21 cellular contexts compared by ENCODE assay signal in the genomic region with DNA sequence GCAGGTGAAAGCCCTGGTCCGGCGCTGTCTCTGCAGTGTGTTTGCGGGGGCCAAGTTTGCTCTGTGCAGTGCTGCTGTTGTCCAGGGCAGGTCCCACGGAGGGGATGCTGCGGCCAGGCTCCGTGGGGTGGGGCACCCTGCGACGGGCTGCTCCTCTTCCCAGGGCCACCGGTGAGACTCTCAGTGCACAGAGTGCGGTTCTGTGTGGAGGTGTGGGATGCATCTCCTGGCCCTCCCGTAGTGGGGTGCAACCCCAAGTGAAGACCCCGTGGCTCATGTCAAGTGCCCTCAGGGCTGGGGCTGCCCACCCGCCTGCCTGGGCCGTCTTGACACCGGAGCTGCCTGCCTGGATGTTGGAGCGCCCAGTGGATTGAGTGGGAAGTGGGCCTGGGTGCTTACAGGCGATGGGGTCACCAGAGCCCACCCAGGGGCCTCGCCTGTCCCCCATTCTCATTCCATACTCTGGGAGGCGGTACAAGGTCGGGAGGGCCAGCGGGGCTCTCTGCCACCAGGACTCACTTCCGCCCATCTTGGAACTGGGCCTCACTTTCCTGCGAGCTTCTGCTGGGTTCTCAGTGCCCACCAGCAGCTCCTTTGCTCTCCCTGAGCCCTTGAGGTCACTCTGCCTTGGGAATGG.
DNase-seq lines count a peak whose midpoint lies in the region; ATAC-seq and TF ChIP-seq lines count a peak whose summit lies in the region.
"Had no signal": no experiment of that assay in that cellular context is flagged by ENCODE, and none has a peak within 500 bp of the region (broad histone marks: within the 10 kb centered on the region; RNA-seq: fewer than 3 reads in every experiment).

No MANE protein-coding gene starts in this region.

- H3K9me3 Mint-ChIP-seq in memory B cell, result no peaks in the 10 kb centered on the region
- H3K9me3 Mint-ChIP-seq: CD4-positive, alpha-beta memory T cell had no signal

- H3K4me1 ChIP-seq in right cardiac atrium (ENCODE audit: control insufficient read depth, insufficient read depth, low read length) (no peaks in the 10 kb centered on the region), RWPE2 (ENCODE audit: insufficient read depth, poor library complexity, severe bottlenecking) (no peaks in the 10 kb centered on the region), hepatocyte (ENCODE audit: insufficient read depth) (no peaks in the 10 kb centered on the region)
- H3K4me1 ChIP-seq: Caco-2 had no signal

- H3K79me2 ChIP-seq in hepatocyte, result no peaks in the 10 kb centered on the region

- no peak for ATAC-seq in right cardiac atrium
- ATAC-seq in RWPE2 (ENCODE audit: low read depth), result no peak
- no peak for ATAC-seq in memory B cell (ENCODE audit: low read depth)
- ATAC-seq in GM18505 (IDR thresholded peaks at IDR 0.05; ENCODE audit: unreplicated experiment), result no peak
- no peak for ATAC-seq in GM21526 (IDR thresholded peaks at IDR 0.05; ENCODE audit: low FRiP score, unreplicated experiment)
- ATAC-seq: PC-3 had no signal

- intact Hi-C loops in right cardiac atrium (cut with DNase I), result no loop called here
- intact Hi-C loops in cardiac septum (cut with DNase I), result no loop called here

- TF ChIP-seq POLR2A in GM18505 (IDR thresholded peaks at IDR 0.05; ENCODE audit: borderline replicate concordance, extremely low read depth, insufficient read depth, insufficient read length), result no peak

- H3K36me3 ChIP-seq in RWPE2 (ENCODE audit: low read depth) (no peaks in the 10 kb centered on the region), hepatocyte (replicated peaks; ENCODE audit: insufficient read depth, low read depth) (no peaks in the 10 kb centered on the region)

- H3K4me1 Mint-ChIP-seq in memory B cell, result peaks cover 16% of the 10 kb centered on the region
- H3K4me1 Mint-ChIP-seq: CD4-positive, alpha-beta memory T cell had no signal

- H3K9me2 ChIP-seq in hepatocyte (replicated peaks; ENCODE audit: insufficient read depth), result no peaks in the 10 kb centered on the region
- H3K9me2 ChIP-seq: SK-N-SH had no signal

- H4K20me1 ChIP-seq in hepatocyte (ENCODE audit: insufficient read depth, poor library complexity, severe bottlenecking), result no peaks in the 10 kb centered on the region

- H3K4me3 ChIP-seq in right cardiac atrium (ENCODE audit: low read length) (no peak overlapping the region), RWPE2 (ENCODE audit: severe bottlenecking) (no peak overlapping the region), hepatocyte (no peak overlapping the region)

- TF ChIP-seq CTCF in RWPE2 (IDR thresholded peaks at IDR 0.05; ENCODE audit: poor library complexity, severe bottlenecking), result no peak
- TF ChIP-seq CTCF in hepatocyte (IDR thresholded peaks at IDR 0.05; ENCODE audit: poor library complexity), result no peak

- WGBS in right cardiac atrium, result 94% methylated on average over 23 of the region's 23 CpGs
- WGBS in hepatocyte (ENCODE audit: low lambda C conversion rate, missing lambda C conversion rate), result 96% methylated on average over 23 of the region's 23 CpGs

- H2AFZ ChIP-seq in hepatocyte, result no peak overlapping the region

- DNase-seq in right cardiac atrium (peak; percentile 7 to 36 (median 22)), cardiac septum (ENCODE audit: low spot score) (no peak), RWPE2 (ENCODE audit: low spot score) (peak; percentile 46), memory B cell (ENCODE audit: low spot score in 2 of 2) (no peak), hepatocyte (ENCODE audit: low spot score) (no peak), kidney glomerular epithelial cell (lab: John Stamatoyannopoulos, UW) (no peak)
- DNase-seq: Caco-2; CD4-positive, alpha-beta memory T cell; DMS 273 treated with DMSO at 0.1 percent for 48 hours; DND-41; NCI-H1105; NCI-H2029 treated with DMSO at 0.1 percent for 48 hours; NCI-H345; NCI-H524 treated with DMSO at 0.1 percent for 48 hours; NCI-H82; PC-3; SHP77 treated with DMSO at 0.1 percent for 48 hours; SK-N-SH had no signal

- H3K27me3 ChIP-seq in right cardiac atrium (ENCODE audit: control insufficient read depth, insufficient read depth), result no peaks in the 10 kb centered on the region
- H3K27me3 ChIP-seq in RWPE2 (ENCODE audit: insufficient read depth, poor library complexity, severe bottlenecking), result no peaks in the 10 kb centered on the region
- no peaks in the 10 kb centered on the region for H3K27me3 ChIP-seq in hepatocyte

- H3K4me2 ChIP-seq in hepatocyte, result no peak overlapping the region
- H3K4me2 ChIP-seq: KMS-11, SK-N-SH had no signal

- H3K27ac ChIP-seq in right cardiac atrium (ENCODE audit: low read length) (no peak overlapping the region), RWPE2 (ENCODE audit: poor library complexity, severe bottlenecking) (no peak overlapping the region), hepatocyte (no peak overlapping the region)
- H3K27ac ChIP-seq: KMS-11 had no signal

- H3K4me3 Mint-ChIP-seq in memory B cell, result no peak overlapping the region
- H3K4me3 Mint-ChIP-seq: CD4-positive, alpha-beta memory T cell had no signal

- no peaks in the 10 kb centered on the region for H3K27me3 Mint-ChIP-seq in memory B cell
- H3K27me3 Mint-ChIP-seq: CD4-positive, alpha-beta memory T cell had no signal

- peaks cover 19% of the 10 kb centered on the region for H3K36me3 Mint-ChIP-seq in memory B cell

- H3K9me3 ChIP-seq in right cardiac atrium (ENCODE audit: control insufficient read depth, low read length) (no peaks in the 10 kb centered on the region), RWPE2 (ENCODE audit: severe bottlenecking) (no peaks in the 10 kb centered on the region), hepatocyte (ENCODE audit: low read depth) (no peaks in the 10 kb centered on the region)
- H3K9me3 ChIP-seq: Caco-2, SK-N-SH had no signal

- H3K27ac Mint-ChIP-seq in memory B cell, result peak overlapping the region; percentile 55
- H3K27ac Mint-ChIP-seq: CD4-positive, alpha-beta memory T cell had no signal

Comparison
In these comparisons a context has a peak if more than half of its experiments do, and no peak if none do; other contexts are left out.
1. DNase-seq: peak in right cardiac atrium (3 of 3) and RWPE2 (single experiment); none in cardiac septum (single experiment), memory B cell (0 of 2), hepatocyte (single experiment) and kidney glomerular epithelial cell (single experiment).